ENCODE assay signal across 8 cellular contexts in genomic region chr2:46954951-46955571, GRCh38. TPM values are rescaled to one million over a fixed set of nuclear protein-coding genes. Genes with fewer than 3 reads are reported as not detected.
A peak's percentile ranks its signal among the peaks of the same experiment; 100 is the strongest.
DNase-seq lines count a peak whose midpoint lies in the region; ATAC-seq lines count a peak whose summit lies in the region.

No MANE protein-coding gene starts in this region.

- intact Hi-C loops in left colon (cut with DNase I, micrococcal nuclease): no loop called here

- H3K27ac ChIP-seq in temporal lobe (ENCODE audit: low read depth, low read length): peak overlapping the region; percentile 13

- DNase-seq in HS-5 (ENCODE audit: low read depth): peak; percentile 84
- peak; percentile 96 for DNase-seq in astrocyte of the hippocampus (ENCODE audit: low read depth, low spot score)
- peak in 1 of 2 donors; percentile 28 for DNase-seq in left colon
- no peak for DNase-seq in NCI-H1694 treated with DMSO at 0.1 percent for 48 hours (lab: John Stamatoyannopoulos, UW)
- no peak for DNase-seq in DMS153 treated with DMSO at 0.1 percent for 48 hours (lab: John Stamatoyannopoulos, UW; ENCODE audit: unreplicated experiment)
- no peak for DNase-seq in activated CD4-positive, CD25-positive, alpha-beta regulatory T cell treated with anti-CD3 and anti-CD28 coated beads, Interleukin-2, amount 50 U/mL, for 72 hours
- DNase-seq in NCI-H187 treated with DMSO at 0.1 percent for 48 hours (lab: John Stamatoyannopoulos, UW): no peak

- ATAC-seq in left colon: peak; percentile 53

RNA-seq across cellular contexts. Expression of gene TTC7A, which starts 14.0 kb away (rescaled TPM):
- total RNA-seq in left colon: 10 to 100 TPM; 37.1 to 43.4 TPM
- total RNA-seq in temporal lobe: 5.2 TPM

RNA-seq across cellular contexts. Expression of gene MCFD2, which starts 39.5 kb away (rescaled TPM):
- total RNA-seq in left colon (10 to 100 TPM; 41.2 to 41.7 TPM), temporal lobe (39.1 TPM)

Comparison
In these comparisons a context has a peak if more than half of its experiments do, and no peak if none do; other contexts are left out.
1. DNase-seq: peak in HS-5 (single experiment) and astrocyte of the hippocampus (single experiment); none in NCI-H1694 treated with DMSO at 0.1 percent for 48 hours (single experiment), DMS153 treated with DMSO at 0.1 percent for 48 hours (single experiment), activated CD4-positive, CD25-positive, alpha-beta regulatory T cell treated with anti-CD3 and anti-CD28 coated beads, Interleukin-2, amount 50 U/mL, for 72 hours (single experiment) and NCI-H187 treated with DMSO at 0.1 percent for 48 hours (single experiment).